ENCODE assay signal across 15 cellular contexts in genomic region chr1:182787002-182787324, GRCh38. TPM values are rescaled to one million over a fixed set of nuclear protein-coding genes. Genes with fewer than 3 reads are reported as not detected.
DNase-seq lines count a peak whose midpoint lies in the region; ATAC-seq and TF ChIP-seq lines count a peak whose summit lies in the region.
"Had no signal": no experiment of that assay in that cellular context is flagged by ENCODE, and none has a peak within 500 bp of the region (broad histone marks: within the 10 kb centered on the region; RNA-seq: fewer than 3 reads in every experiment).

No MANE protein-coding gene starts in this region.

- no peaks in the 10 kb centered on the region for H3K9me2 ChIP-seq in OCI-LY7 (ENCODE audit: insufficient read depth, low read length)
- H3K9me2 ChIP-seq: SK-N-SH had no signal

- H3K4me3 Mint-ChIP-seq in activated CD4-positive, alpha-beta T cell treated with anti-CD3 and anti-CD28 coated beads, Interleukin-2, amount 10 ng/mL, durations not matched to agents 24 days and 14 days = no peak overlapping the region
- no peak overlapping the region for H3K4me3 Mint-ChIP-seq in activated CD4-positive, alpha-beta T cell treated with anti-CD3 and anti-CD28 coated beads, Interleukin-2, amount 10 ng/mL, durations not matched to agents 7 days and 5 days
- H3K4me3 Mint-ChIP-seq: CD8-positive, alpha-beta T cell had no signal

- peak overlapping the region; percentile 26 for H3K27ac Mint-ChIP-seq in activated CD4-positive, alpha-beta T cell treated with anti-CD3 and anti-CD28 coated beads, Interleukin-2, amount 10 ng/mL, durations not matched to agents 24 days and 14 days
- no peak overlapping the region for H3K27ac Mint-ChIP-seq in activated CD4-positive, alpha-beta T cell treated with anti-CD3 and anti-CD28 coated beads, Interleukin-2, amount 10 ng/mL, durations not matched to agents 7 days and 5 days
- H3K27ac Mint-ChIP-seq: CD8-positive, alpha-beta T cell; IgD-negative memory B cell had no signal

- ATAC-seq in lower lobe of right lung (peak; percentile 31 to 34), GM19395 (IDR thresholded peaks at IDR 0.05; ENCODE audit: unreplicated experiment) (no peak)
- ATAC-seq: CD8-positive, alpha-beta T cell had no signal

- H3K9me3 ChIP-seq in OCI-LY7 (ENCODE audit: low read length) (no peaks in the 10 kb centered on the region), lower lobe of right lung (no peaks in the 10 kb centered on the region)
- H3K9me3 ChIP-seq: BE2C, HAP-1, SK-N-SH had no signal

- H3K4me3 ChIP-seq in OCI-LY7 (ENCODE audit: low read depth, low read length, poor library complexity, severe bottlenecking) (no peak overlapping the region), lower lobe of right lung (no peak overlapping the region)
- H3K4me3 ChIP-seq: HAP-1 had no signal

- H3K36me3 ChIP-seq in OCI-LY7 (ENCODE audit: insufficient read depth, low read length) = no peaks in the 10 kb centered on the region
- no peaks in the 10 kb centered on the region for H3K36me3 ChIP-seq in lower lobe of right lung
- H3K36me3 ChIP-seq: BE2C, HAP-1 had no signal

- no peaks in the 10 kb centered on the region for H3K9me3 Mint-ChIP-seq in activated CD4-positive, alpha-beta T cell treated with anti-CD3 and anti-CD28 coated beads, Interleukin-2, amount 10 ng/mL, durations not matched to agents 24 days and 14 days
- no peaks in the 10 kb centered on the region for H3K9me3 Mint-ChIP-seq in activated CD4-positive, alpha-beta T cell treated with anti-CD3 and anti-CD28 coated beads, Interleukin-2, amount 10 ng/mL, durations not matched to agents 7 days and 5 days
- H3K9me3 Mint-ChIP-seq: CD8-positive, alpha-beta T cell; IgD-negative memory B cell had no signal

- CTCF ChIA-PET in activated CD4-positive, alpha-beta T cell treated with anti-CD3 and anti-CD28 coated beads, Interleukin-2, amount 10 ng/mL, durations not matched to agents 7 days and 5 days (lab: Charles Lee) = interaction anchor here (0.6 to 8.2 kb wide), 5 partner anchors 8 to 647 kb away, joined by 3 to 238 read pairs (median 3); partner anchors contain the start of genes RGS16 and RNASEL
- CTCF ChIA-PET in OCI-LY7 (lab: Charles Lee; ENCODE audit: unreplicated experiment) = interaction anchor here (1.1 to 8.1 kb wide), 3 partner anchors 138 to 189 kb away, joined by 3 to 189 read pairs (median 3); no protein-coding TSS in a partner anchor

- H3K4me1 Mint-ChIP-seq in activated CD4-positive, alpha-beta T cell treated with anti-CD3 and anti-CD28 coated beads, Interleukin-2, amount 10 ng/mL, durations not matched to agents 24 days and 14 days = peaks cover 17% of the 10 kb centered on the region
- H3K4me1 Mint-ChIP-seq in activated CD4-positive, alpha-beta T cell treated with anti-CD3 and anti-CD28 coated beads, Interleukin-2, amount 10 ng/mL, durations not matched to agents 7 days and 5 days = peaks cover 17% of the 10 kb centered on the region

- DNase-seq in activated CD4-positive, alpha-beta T cell treated with anti-CD3 and anti-CD28 coated beads, Interleukin-2, amount 10 ng/mL, durations not matched to agents 24 days and 14 days = no peak
- DNase-seq in activated CD4-positive, alpha-beta T cell treated with anti-CD3 and anti-CD28 coated beads, Interleukin-2, amount 10 ng/mL, durations not matched to agents 7 days and 5 days = no peak
- DNase-seq in OCI-LY7 (ENCODE audit: low spot score) (no peak), lower lobe of right lung (no peak), GM19240 (ENCODE audit: insufficient read length, low spot score) (no peak), NCI-H748 (lab: John Stamatoyannopoulos, UW; ENCODE audit: unreplicated experiment) (no peak), occipital lobe (lab: John Stamatoyannopoulos, UW) (no peak)
- DNase-seq: 8988T, NCI-H2081 treated with DMSO at 0.1 percent for 48 hours had no signal

- H3K27me3 Mint-ChIP-seq in activated CD4-positive, alpha-beta T cell treated with anti-CD3 and anti-CD28 coated beads, Interleukin-2, amount 10 ng/mL, durations not matched to agents 24 days and 14 days = peaks cover 18% of the 10 kb centered on the region
- peaks cover 55% of the 10 kb centered on the region for H3K27me3 Mint-ChIP-seq in activated CD4-positive, alpha-beta T cell treated with anti-CD3 and anti-CD28 coated beads, Interleukin-2, amount 10 ng/mL, durations not matched to agents 7 days and 5 days
- H3K27me3 Mint-ChIP-seq: IgD-negative memory B cell had no signal

- H3K27ac ChIP-seq in OCI-LY7 (ENCODE audit: low read depth, low read length, poor library complexity, severe bottlenecking) (no peak overlapping the region), lower lobe of right lung (peak overlapping the region; percentile 39)

- H3K27me3 ChIP-seq in lower lobe of right lung (ENCODE audit: low read depth) = no peaks in the 10 kb centered on the region
- H3K27me3 ChIP-seq: BE2C had no signal

- H4K20me1 ChIP-seq in OCI-LY7 (ENCODE audit: insufficient read depth, low read length) = no peaks in the 10 kb centered on the region

- POLR2A ChIA-PET in activated CD4-positive, alpha-beta T cell treated with anti-CD3 and anti-CD28 coated beads, Interleukin-2, amount 10 ng/mL, durations not matched to agents 7 days and 5 days (lab: Charles Lee) = no interaction called here
- POLR2A ChIA-PET in OCI-LY7 (lab: Charles Lee) = interaction anchor here (1.0 to 2.0 kb wide), 4 partner anchors 28 to 199 kb away, joined by 3 to 10 read pairs (median 6); partner anchors contain the start of gene RNASEL

- no peaks in the 10 kb centered on the region for H3K36me3 Mint-ChIP-seq in activated CD4-positive, alpha-beta T cell treated with anti-CD3 and anti-CD28 coated beads, Interleukin-2, amount 10 ng/mL, durations not matched to agents 24 days and 14 days (ENCODE audit: low read depth)
- no peaks in the 10 kb centered on the region for H3K36me3 Mint-ChIP-seq in activated CD4-positive, alpha-beta T cell treated with anti-CD3 and anti-CD28 coated beads, Interleukin-2, amount 10 ng/mL, durations not matched to agents 7 days and 5 days (ENCODE audit: low read depth)
- H3K36me3 Mint-ChIP-seq: CD8-positive, alpha-beta T cell; IgD-negative memory B cell had no signal

- H3K4me1 ChIP-seq in OCI-LY7 (ENCODE audit: insufficient read depth, low read length, poor library complexity, severe bottlenecking) (peaks cover 29% of the 10 kb centered on the region), lower lobe of right lung (peaks cover 30% of the 10 kb centered on the region)

- no TSS peak for BruUV-seq in OCI-LY7 (replicated peaks; lab: Mats Ljungman, UMichigan)

- TF ChIP-seq CTCF in OCI-LY7 (conservative IDR thresholded peaks at IDR 0.05; ENCODE audit: low read length) (0 out of 2 replicates have a peak, but pooled peaks have one; percentile 9), lower lobe of right lung (IDR thresholded peaks at IDR 0.05) (no peak)

- H2AFZ ChIP-seq in OCI-LY7 (ENCODE audit: low read length) = no peak overlapping the region

- no peaks in the 10 kb centered on the region for H3K79me2 ChIP-seq in OCI-LY7 (ENCODE audit: insufficient read depth, low read depth, low read length)

- intact Hi-C loops in activated CD4-positive, alpha-beta T cell treated with anti-CD3 and anti-CD28 coated beads, Interleukin-2, amount 10 ng/mL, durations not matched to agents 24 days and 14 days (cut with micrococcal nuclease) = loop anchor here (10.0 kb wide), 1 partner anchor 642 kb away; no protein-coding TSS in a partner anchor
- intact Hi-C loops in OCI-LY7 (cut with micrococcal nuclease; ENCODE audit: unreplicated experiment) (loop anchor here (10.0 kb wide), 1 partner anchor 642 kb away; no protein-coding TSS in a partner anchor), lower lobe of right lung (cut with DNase I) (no loop called here)

- H3K4me2 ChIP-seq in OCI-LY7 (ENCODE audit: low read length) = no peak overlapping the region
- H3K4me2 ChIP-seq: SK-N-SH had no signal

RNA-seq across cellular contexts. Expression of gene NPL, which starts 2.6 kb away (rescaled TPM):
- total RNA-seq in activated CD4-positive, alpha-beta T cell treated with anti-CD3 and anti-CD28 coated beads, Interleukin-2, amount 10 ng/mL, durations not matched to agents 24 days and 14 days = 4.4 and 5.5 TPM in 2 replicates
- 1 to 10 TPM; 2.7 to 3.1 TPM for total RNA-seq in activated CD4-positive, alpha-beta T cell treated with anti-CD3 and anti-CD28 coated beads, Interleukin-2, amount 10 ng/mL, durations not matched to agents 7 days and 5 days
- 2.2 and 4.1 TPM in 2 replicates for total RNA-seq in OCI-LY7 (2014; rRNA removed; shearing (Covaris generic))
- total RNA-seq in OCI-LY7 (2022) (6.3 and 7.0 TPM in 2 replicates), lower lobe of right lung (48.7 TPM), occipital lobe (38.4 TPM)

RNA-seq across cellular contexts. Expression of gene DHX9, which starts 52.2 kb away (rescaled TPM):
- total RNA-seq in activated CD4-positive, alpha-beta T cell treated with anti-CD3 and anti-CD28 coated beads, Interleukin-2, amount 10 ng/mL, durations not matched to agents 24 days and 14 days = 344 and 355 TPM in 2 replicates
- total RNA-seq in activated CD4-positive, alpha-beta T cell treated with anti-CD3 and anti-CD28 coated beads, Interleukin-2, amount 10 ng/mL, durations not matched to agents 7 days and 5 days = 100 to 1,000 TPM; 206 to 225 TPM
- 217 and 276 TPM in 2 replicates for total RNA-seq in OCI-LY7 (2014; rRNA removed; shearing (Covaris generic))
- total RNA-seq in OCI-LY7 (2022) (251 and 271 TPM in 2 replicates), lower lobe of right lung (121 TPM), occipital lobe (258 TPM)
